ENCODE assay signal across 14 cellular contexts in the genomic region with DNA sequence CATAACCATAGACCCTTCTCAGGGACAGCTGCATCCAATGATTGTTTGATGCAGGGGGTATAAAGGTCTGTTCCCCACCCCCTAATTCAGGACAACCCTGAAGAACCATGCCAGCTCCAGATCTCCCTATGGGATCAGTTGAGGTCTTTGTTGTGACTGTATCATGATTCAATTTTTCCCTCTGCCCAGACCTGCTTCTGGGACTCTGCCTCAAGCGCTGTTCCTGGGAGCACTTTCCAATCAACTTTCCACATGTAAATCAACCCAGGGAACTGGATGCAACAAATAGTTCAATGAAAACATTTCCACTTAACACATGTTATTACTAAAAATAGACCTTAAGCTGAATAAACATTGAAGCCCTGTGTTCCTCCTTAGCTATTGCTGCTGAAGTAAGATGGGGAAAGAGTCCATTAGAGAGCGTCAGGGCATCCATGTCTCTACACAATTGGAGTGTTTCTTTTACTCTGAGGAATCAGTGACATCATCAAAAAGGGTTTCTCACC.
DNase-seq lines count a peak whose midpoint lies in the region; ATAC-seq, FAIRE-seq and TF ChIP-seq lines count a peak whose summit lies in the region.
"Had no signal": no experiment of that assay in that cellular context is flagged by ENCODE, and none has a peak within 500 bp of the region (broad histone marks: within the 10 kb centered on the region; RNA-seq: fewer than 3 reads in every experiment).

No MANE protein-coding gene starts in this region.

- CTCF ChIA-PET in HEK293 (lab: Yijun Ruan, JAX) (no interaction called here), H1 (lab: Charles Lee; ENCODE audit: partially characterized antibody) (interaction anchor here (0.9 kb wide), 1 partner anchor 26 kb away, joined by 4 read pairs; no protein-coding TSS in a partner anchor)

- H2BK120ac ChIP-seq in H1 (replicated peaks; ENCODE audit: low read depth, low read length): no peak overlapping the region

- no peak for TF ChIP-seq CTCF in HEK293 (tag by site-specific recombination; IDR thresholded peaks at IDR 0.05)
- TF ChIP-seq CTCF in H1 (IDR thresholded peaks at IDR 0.05; ENCODE audit: control extremely low read depth in 1 of 3, insufficient read depth in 1 of 3, low read depth in 1 of 3, low read length in 3 of 3): no peak

- DNase-seq in EH (ENCODE audit: low read depth): peak; percentile 3
- no peak for DNase-seq in H1 (ENCODE audit: low read depth in 1 of 2, low spot score in 2 of 2)
- peak; percentile 17 for DNase-seq in myocyte (ENCODE audit: low read depth)
- no peak for DNase-seq in glomerular visceral epithelial cell (ENCODE audit: extremely low spot score)
- DNase-seq: EL, HCEC 1CT, NCI-H1417, NCI-H1930, NCI-H510A, SIG-M5 had no signal

- TF ChIP-seq POLR2A in H1 (IDR thresholded peaks at IDR 0.05; ENCODE audit: control extremely low read depth in 1 of 2, low read depth in 2 of 2, low read length in 2 of 2): no peak

- TF ChIP-seq EP300 in H1 (IDR thresholded peaks at IDR 0.05; ENCODE audit: borderline replicate concordance in 1 of 2, low read depth in 2 of 2, low read length in 2 of 2): no peak

- no peak overlapping the region for H3K4me3 ChIP-seq in HEK293 (ENCODE audit: low read depth, low read length)
- H3K4me3 ChIP-seq in H1 (ENCODE audit: extremely low read depth in 1 of 4, insufficient read depth in 2 of 4, low read depth in 3 of 4, low read length in 4 of 4): no peak overlapping the region

- ATAC-seq in esophagus mucosa: no peak
- ATAC-seq in GM18519 (IDR thresholded peaks at IDR 0.05; ENCODE audit: low FRiP score, unreplicated experiment): no peak

- H3K27ac ChIP-seq in HEK293 (ENCODE audit: extremely low read depth, low read depth, low read length) (no peak overlapping the region), H1 (ENCODE audit: low read depth, low read length) (no peak overlapping the region)

- H4K5ac ChIP-seq in H1 (ENCODE audit: insufficient read length, low read depth, low read length): no peak overlapping the region

- no peak overlapping the region for H4K91ac ChIP-seq in H1 (replicated peaks; ENCODE audit: insufficient read length, low read length)

- H3K9me3 ChIP-seq in HEK293 (ENCODE audit: control insufficient read depth, insufficient read depth, low read depth, low read length): no peaks in the 10 kb centered on the region
- no peaks in the 10 kb centered on the region for H3K9me3 ChIP-seq in H1 (ENCODE audit: insufficient read depth in 2 of 2, low read depth in 1 of 2, low read length in 1 of 2)

- 0 out of 2 replicates have a peak overlapping the region, but pooled peaks have one; percentile 36 for H2AFZ ChIP-seq in H1 (ENCODE audit: low read length)

- H3K4me1 ChIP-seq in HEK293 (ENCODE audit: control insufficient read depth, insufficient read depth, low read length) (no peaks in the 10 kb centered on the region), H1 (replicated peaks in 1 of 4; ENCODE audit: control insufficient read depth in 3 of 4, insufficient read depth in 4 of 4, low read length in 3 of 4) (no peaks in the 10 kb centered on the region)

- TF ChIP-seq RAD21 in H1 (IDR thresholded peaks at IDR 0.05 in 1 of 2, conservative IDR thresholded peaks at IDR 0.05 in 1 of 2; ENCODE audit: low read depth in 2 of 2, low read length in 2 of 2): no peak

- no peak overlapping the region for H2BK5ac ChIP-seq in H1 (ENCODE audit: low read depth, low read length)

- 83% methylated on average over 2 of the region's 2 CpGs; no CpG with 5 or more reads in 1 of the 2 experiments for WGBS in H1 (ENCODE audit: extremely low coverage in 1 of 2, insufficient coverage in 1 of 2, insufficient read length in 1 of 2, insufficient replicate concordance in 2 of 2, low coverage in 1 of 2, low lambda C conversion rate in 2 of 2, missing lambda C conversion rate in 1 of 2), 2 experiments

- H4K20me1 ChIP-seq in H1 (replicated peaks in 1 of 2; ENCODE audit: control insufficient read depth in 1 of 2, insufficient read depth in 2 of 2, low read length in 2 of 2): no peaks in the 10 kb centered on the region

- no peaks in the 10 kb centered on the region for H3K79me1 ChIP-seq in H1 (ENCODE audit: low read depth, low read length)

- H3K23me2 ChIP-seq in H1 (ENCODE audit: low read depth, low read length): no peaks in the 10 kb centered on the region

- H3K79me2 ChIP-seq in H1 (ENCODE audit: control insufficient read depth in 1 of 2, insufficient read depth in 2 of 2, low read length in 2 of 2): no peaks in the 10 kb centered on the region

- FAIRE-seq in H1 (lab: Jason Lieb, UNC): no peak
- FAIRE-seq: RCC 7860 had no signal

- POLR2A ChIA-PET in HEK293 (lab: Yijun Ruan, JAX): no interaction called here
- POLR2A ChIA-PET in H1 (lab: Charles Lee; ENCODE audit: partially characterized antibody): no interaction called here

- H3K27me3 ChIP-seq in H1 (replicated peaks in 1 of 4; ENCODE audit: control insufficient read depth in 3 of 4, extremely low read depth in 1 of 4, insufficient read depth in 3 of 4, low read length in 3 of 4): no peaks in the 10 kb centered on the region

- no peak overlapping the region for H3K56ac ChIP-seq in H1 (replicated peaks; ENCODE audit: insufficient read length, low read depth, low read length)

- no peak overlapping the region for H4K8ac ChIP-seq in H1 (ENCODE audit: extremely low read depth, insufficient read depth, low read length)

- H2BK20ac ChIP-seq in H1 (ENCODE audit: low read length): no peak overlapping the region

- no peak overlapping the region for H2AK5ac ChIP-seq in H1 (ENCODE audit: low read depth, low read length)

- no peak overlapping the region for H3K4me2 ChIP-seq in H1 (ENCODE audit: insufficient read depth in 1 of 2, low read depth in 2 of 2, low read length in 2 of 2)

- no peak overlapping the region for H3K14ac ChIP-seq in H1 (ENCODE audit: insufficient read length)

- no peak overlapping the region for H2BK12ac ChIP-seq in H1 (ENCODE audit: low read depth, low read length)

- no peak overlapping the region for H3K9ac ChIP-seq in H1 (replicated peaks in 1 of 4; ENCODE audit: extremely low read depth in 1 of 4, low read depth in 3 of 4, low read length in 3 of 4)

- H2BK15ac ChIP-seq in H1 (ENCODE audit: low read length): no peak overlapping the region

- H3K23ac ChIP-seq in H1 (ENCODE audit: insufficient read length): no peak overlapping the region

- no peak overlapping the region for H3K4ac ChIP-seq in H1 (replicated peaks; ENCODE audit: insufficient read length, low read depth, low read length)

- no peak overlapping the region for H3K18ac ChIP-seq in H1 (ENCODE audit: extremely low read depth, low read length)

- H3K36me3 ChIP-seq in HEK293 (ENCODE audit: control insufficient read depth in 2 of 2, insufficient read depth in 1 of 2, low read length in 2 of 2) (no peaks in the 10 kb centered on the region), H1 (ENCODE audit: control insufficient read depth in 2 of 4, insufficient read depth in 4 of 4, low read length in 3 of 4) (no peaks in the 10 kb centered on the region)

TF ChIP-seq in HEK293, 187 proteins besides CTCF, POLR2A, EP300 and RAD21:
- TF ChIP-seq ZNF544 (tag by site-specific recombination; IDR thresholded peaks at IDR 0.05) (no peak), ZNF624 (tag by site-specific recombination; IDR thresholded peaks at IDR 0.05) (no peak)
- TF ChIP-seq, protein P1, sequence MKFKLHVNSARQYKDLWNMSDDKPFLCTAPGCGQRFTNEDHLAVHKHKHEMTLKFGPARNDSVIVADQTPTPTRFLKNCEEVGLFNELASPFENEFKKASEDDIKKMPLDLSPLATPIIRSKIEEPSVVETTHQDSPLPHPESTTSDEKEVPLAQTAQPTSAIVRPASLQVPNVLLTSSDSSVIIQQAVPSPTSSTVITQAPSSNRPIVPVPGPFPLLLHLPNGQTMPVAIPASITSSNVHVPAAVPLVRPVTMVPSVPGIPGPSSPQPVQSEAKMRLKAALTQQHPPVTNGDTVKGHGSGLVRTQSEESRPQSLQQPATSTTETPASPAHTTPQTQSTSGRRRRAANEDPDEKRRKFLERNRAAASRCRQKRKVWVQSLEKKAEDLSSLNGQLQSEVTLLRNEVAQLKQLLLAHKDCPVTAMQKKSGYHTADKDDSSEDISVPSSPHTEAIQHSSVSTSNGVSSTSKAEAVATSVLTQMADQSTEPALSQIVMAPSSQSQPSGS (tag by site-specific recombination; IDR thresholded peaks at IDR 0.05; ENCODE audit: low read depth): peak; percentile 43; the same call in 1 of the 2 replicates

TF ChIP-seq in H1, 55 proteins besides CTCF, POLR2A, EP300 and RAD21:
- no peak for TF ChIP-seq SRF (IDR thresholded peaks at IDR 0.05; ENCODE audit: low read depth, low read length)
- no peak for TF ChIP-seq CBX5 (IDR thresholded peaks at IDR 0.05; ENCODE audit: low read depth, low read length)
- TF ChIP-seq CHD1 (IDR thresholded peaks at IDR 0.05; ENCODE audit: low read depth, low read length): no peak

Comparison
In these comparisons a context has a peak if more than half of its experiments do, and no peak if none do; other contexts are left out.
1. DNase-seq: peak in EH (single experiment) and myocyte (single experiment); none in H1 (0 of 2) and glomerular visceral epithelial cell (single experiment).